8 cellular contexts compared by ENCODE assay signal in the genomic region with DNA sequence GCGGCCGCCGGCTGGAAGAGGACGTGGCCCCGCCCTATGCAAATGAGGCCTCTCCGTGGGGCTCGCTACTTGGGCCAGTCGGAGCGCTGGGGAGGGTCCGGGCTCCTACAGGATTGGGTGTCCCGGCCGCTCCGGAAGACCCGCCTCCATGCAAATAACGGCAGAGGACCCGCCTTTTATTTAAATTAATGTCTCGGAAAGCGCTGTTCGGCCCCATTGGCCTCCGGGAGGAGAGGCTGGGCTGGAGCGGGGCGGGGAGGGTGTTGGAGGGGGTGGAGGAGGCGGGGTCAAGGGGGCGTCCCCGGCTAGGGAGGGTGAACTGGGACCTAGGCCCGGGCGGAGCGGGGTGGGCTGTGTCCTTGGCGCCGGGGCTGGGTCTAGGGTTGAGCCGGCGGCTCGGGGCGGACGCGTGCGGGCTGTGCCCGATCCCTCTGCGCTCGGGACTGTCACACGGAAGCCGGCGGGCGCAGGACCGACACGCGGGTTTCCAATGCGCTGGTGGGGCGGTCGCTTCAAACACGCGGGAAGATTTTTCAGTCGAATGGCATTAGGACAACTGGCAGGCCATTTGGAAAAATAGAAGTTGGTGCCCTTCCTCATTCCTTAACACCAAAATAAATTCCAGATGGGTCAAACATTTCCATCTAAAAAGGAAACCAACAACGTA. TPM values are rescaled to one million over a fixed set of nuclear protein-coding genes. Genes with fewer than 3 reads are reported as not detected.
DNase-seq lines count a peak whose midpoint lies in the region; ATAC-seq, FAIRE-seq and TF ChIP-seq lines count a peak whose summit lies in the region.

No MANE protein-coding gene starts in this region.

- H3K27ac Mint-ChIP-seq in nephron: peak overlapping the region; percentile 55 to 89 (median 77)

- peak overlapping the region; percentile 94 for H3K27ac ChIP-seq in RWPE1

- H3K27me3 Mint-ChIP-seq in nephron (ENCODE audit: low read depth): no peaks in the 10 kb centered on the region

- peak overlapping the region; percentile 70 for H3K4me3 ChIP-seq in fibroblast of the aortic adventitia (ENCODE audit: low read depth, low read length)

- H3K9me3 Mint-ChIP-seq in nephron: no peaks in the 10 kb centered on the region

- peak; percentile 97 for ATAC-seq in stimulated activated naive CD8-positive, alpha-beta T cell treated with anti-CD3 and anti-CD28 coated beads, Interleukin-15, Interleukin-2, amounts not matched to agents 100 U/mL and 50 U/mL, for 24 hours

- no peak for FAIRE-seq in H54 (lab: Jason Lieb, UNC)

- TF ChIP-seq POLR2A in H54 (IDR thresholded peaks at IDR 0.05; ENCODE audit: low read depth, low read length): peak; percentile 89

- no peak for TF ChIP-seq CTCF in RWPE1 (conservative IDR thresholded peaks at IDR 0.05; ENCODE audit: low read depth)
- TF ChIP-seq CTCF in fibroblast of the aortic adventitia (IDR thresholded peaks at IDR 0.05; ENCODE audit: insufficient read depth, low read length): no peak
- TF ChIP-seq CTCF in nephron (IDR thresholded peaks at IDR 0.05; ENCODE audit: unreplicated experiment in 3 of 3): no peak

- POLR2A ChIA-PET in RWPE1 (lab: Yijun Ruan, JAX; ENCODE audit: low non-redundant PET): no interaction called here

- peak overlapping the region; percentile 87 to 93 (median 91) for H3K4me3 Mint-ChIP-seq in nephron

- DNase-seq in ELF-1 (ENCODE audit: low read depth, low spot score) (peak; percentile 99), H54 (ENCODE audit: insufficient read length, low spot score) (peak; percentile 97), LoVo (ENCODE audit: low spot score) (peak; percentile 100), RWPE1 (ENCODE audit: low spot score) (peak; percentile 97), fibroblast of the aortic adventitia (ENCODE audit: low read depth) (peak; percentile 98)
- DNase-seq in activated T-helper 9 cell treated with anti-CD3 and anti-CD28 coated beads, Interleukin-2, amount 50 U/mL, for 16 hours (ENCODE audit: low read depth): peak; percentile 98
- DNase-seq in stimulated activated naive CD8-positive, alpha-beta T cell treated with anti-CD3 and anti-CD28 coated beads, Interleukin-15, Interleukin-2, amounts not matched to agents 100 U/mL and 50 U/mL, for 24 hours: peak; percentile 98

- CTCF ChIA-PET in RWPE1 (lab: Yijun Ruan, JAX): interaction anchor here (0.5 kb wide), 1 partner anchor 794 kb away, joined by 5 read pairs; no protein-coding TSS in a partner anchor

- peaks cover 10% of the 10 kb centered on the region for H3K36me3 Mint-ChIP-seq in nephron (ENCODE audit: low read depth)

- peaks cover 44% of the 10 kb centered on the region for H3K4me1 Mint-ChIP-seq in nephron

RNA-seq across cellular contexts. Expression of a gene that starts 0.3 kb away (rescaled TPM):
- 18.1 and 59.9 TPM in 2 replicates for total RNA-seq in fibroblast of the aortic adventitia (ENCODE audit: low replicate concordance)

RNA-seq across cellular contexts. Expression of a gene that starts 17.3 kb away (rescaled TPM):
- not detected in 2 replicates for total RNA-seq in fibroblast of the aortic adventitia (ENCODE audit: low replicate concordance)

RNA-seq across cellular contexts. Expression of a gene that starts 21.5 kb away (rescaled TPM):
- 168 and 234 TPM in 2 replicates for total RNA-seq in fibroblast of the aortic adventitia (ENCODE audit: low replicate concordance)

RNA-seq across cellular contexts. Expression of a gene that starts 38.2 kb away (rescaled TPM):
- 73.0 and 110 TPM in 2 replicates for total RNA-seq in fibroblast of the aortic adventitia (ENCODE audit: low replicate concordance)

RNA-seq across cellular contexts. Expression of a gene that starts 40.7 kb away (rescaled TPM):
- 66.6 and 87.9 TPM in 2 replicates for total RNA-seq in fibroblast of the aortic adventitia (ENCODE audit: low replicate concordance)

Comparison
In these comparisons a context has a peak if more than half of its experiments do, and no peak if none do; other contexts are left out.
1. Peak in every context shown above with its lines: DNase-seq, ATAC-seq, H3K4me3 ChIP-seq and H3K27ac ChIP-seq.